Comparison of ENCODE assay signal across 1 cellular context in the genomic region with DNA sequence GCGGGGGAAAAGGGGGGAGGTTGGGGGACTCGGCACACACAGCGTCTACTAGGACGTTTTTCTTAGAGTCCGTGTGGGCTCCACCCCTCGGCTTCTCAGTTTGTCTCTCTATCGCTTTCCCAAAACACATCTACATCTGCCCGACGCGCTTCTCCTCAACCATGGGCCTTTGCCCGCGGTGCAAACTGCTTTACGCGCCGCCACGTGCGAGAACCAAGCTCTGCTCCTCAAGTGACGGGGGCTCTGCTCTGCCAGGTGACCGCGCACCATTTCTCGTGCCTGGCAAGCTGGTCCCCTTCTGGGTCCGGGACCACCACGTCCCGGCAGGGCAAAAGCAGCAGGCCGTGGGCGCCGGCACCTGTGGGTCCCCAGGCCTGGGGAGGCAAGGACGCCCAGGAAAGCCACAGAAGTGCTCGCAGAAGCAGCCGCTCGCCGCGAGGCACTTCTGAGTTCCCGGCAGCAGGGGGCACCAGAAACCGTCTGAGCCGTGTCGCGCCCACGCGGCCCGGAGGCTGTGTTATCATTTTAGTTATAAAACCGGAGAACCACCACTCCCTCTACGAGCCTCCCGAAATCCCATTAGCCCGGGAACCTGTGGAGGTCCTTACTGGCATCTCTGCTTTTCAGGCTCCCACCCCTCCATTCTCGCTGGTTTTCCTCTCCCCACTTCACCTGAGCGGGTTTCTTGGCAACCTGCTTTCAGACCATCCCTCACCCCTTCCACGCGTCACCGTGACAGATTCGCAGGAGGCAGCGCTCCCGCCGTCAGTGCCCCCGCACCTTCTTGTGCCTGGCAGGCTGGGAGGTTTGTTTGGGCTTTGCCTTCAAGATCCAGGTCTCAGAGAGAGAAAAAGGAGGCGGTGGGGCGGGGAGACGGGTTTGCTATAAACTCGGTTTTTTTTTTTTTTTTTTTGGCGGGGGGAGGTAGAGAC.
TF ChIP-seq lines count a peak whose summit lies in the region.

No MANE protein-coding gene starts in this region.

TF ChIP-seq in WTC11, 78 proteins besides CTCF, POLR2A, EP300 and RAD21 (continued from another document):
- TF ChIP-seq MYBL2 (CRISPR knock-in tag; IDR thresholded peaks at IDR 0.05) (0 out of 2 replicates have a peak, but pooled peaks have one; percentile 54), ZNF232 (CRISPR knock-in tag; IDR thresholded peaks at IDR 0.05) (no peak), HMGXB4 (CRISPR knock-in tag; IDR thresholded peaks at IDR 0.05) (0 out of 2 replicates have a peak, but pooled peaks have one; percentile 22), USF1 (CRISPR knock-in tag; IDR thresholded peaks at IDR 0.05) (peak; percentile 45; the same call in 1 of the 2 replicates), ATF1 (CRISPR knock-in tag; IDR thresholded peaks at IDR 0.05) (no peak), CBFB (CRISPR knock-in tag; IDR thresholded peaks at IDR 0.05; ENCODE audit: low read depth) (no peak), TEAD1 (CRISPR knock-in tag; IDR thresholded peaks at IDR 0.05) (peak; percentile 39; the same call in 1 of the 2 replicates), SP1 (CRISPR knock-in tag; conservative IDR thresholded peaks at IDR 0.05) (peak; percentile 24; the same call in 1 of the 2 replicates), ARID4B (CRISPR knock-in tag; IDR thresholded peaks at IDR 0.05; ENCODE audit: borderline replicate concordance) (0 out of 2 replicates have a peak, but pooled peaks have one; percentile 60)
- TF ChIP-seq, protein P1, sequence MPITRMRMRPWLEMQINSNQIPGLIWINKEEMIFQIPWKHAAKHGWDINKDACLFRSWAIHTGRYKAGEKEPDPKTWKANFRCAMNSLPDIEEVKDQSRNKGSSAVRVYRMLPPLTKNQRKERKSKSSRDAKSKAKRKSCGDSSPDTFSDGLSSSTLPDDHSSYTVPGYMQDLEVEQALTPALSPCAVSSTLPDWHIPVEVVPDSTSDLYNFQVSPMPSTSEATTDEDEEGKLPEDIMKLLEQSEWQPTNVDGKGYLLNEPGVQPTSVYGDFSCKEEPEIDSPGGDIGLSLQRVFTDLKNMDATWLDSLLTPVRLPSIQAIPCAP (CRISPR knock-in tag; IDR thresholded peaks at IDR 0.05) = peak; percentile 64; the same call in 1 of the 2 replicates
